Comparison of ENCODE assay signal across 8 cellular contexts in genomic region chr6:26554669-26555504, GRCh38. TPM values are rescaled to one million over a fixed set of nuclear protein-coding genes. Genes with fewer than 3 reads are reported as not detected.
A peak's percentile ranks its signal among the peaks of the same experiment; 100 is the strongest.
DNase-seq lines count a peak whose midpoint lies in the region; FAIRE-seq and TF ChIP-seq lines count a peak whose summit lies in the region.

No MANE protein-coding gene starts in this region.

- no peaks in the 10 kb centered on the region for H3K9me1 ChIP-seq in keratinocyte (ENCODE audit: control insufficient read depth, extremely low read depth, insufficient read depth, low read length)

- peak; percentile 41 for FAIRE-seq in GM18507 (lab: Jason Lieb, UNC)
- no peak for FAIRE-seq in keratinocyte (lab: Jason Lieb, UNC)

- DNase-seq in GM18507 (ENCODE audit: extremely low spot score, insufficient read length, low read depth) = no peak
- peak; percentile 92 for DNase-seq in Karpas-422
- DNase-seq in T-helper 9 cell = peak; percentile 32
- peak; percentile 75 for DNase-seq in brain microvascular endothelial cell
- DNase-seq in keratinocyte (ENCODE audit: low read depth, low spot score) = no peak
- peak; percentile 71 to 77 for DNase-seq in stimulated activated CD4-positive, alpha-beta T cell treated with anti-CD3 and anti-CD28 coated beads, Interleukin-2, amount 100 ng/mL, for 24 hours
- no peak for DNase-seq in NCI-H1048 (lab: John Stamatoyannopoulos, UW)
- no peak for DNase-seq in occipital lobe (lab: John Stamatoyannopoulos, UW)

- H4K20me1 ChIP-seq in Karpas-422 (ENCODE audit: insufficient read depth, low read depth, low read length) (no peaks in the 10 kb centered on the region), keratinocyte (ENCODE audit: control insufficient read depth, extremely low read depth, insufficient read depth, low read length) (no peaks in the 10 kb centered on the region)

- peaks cover 39% of the 10 kb centered on the region for H3K4me1 ChIP-seq in Karpas-422 (ENCODE audit: low read length)
- H3K4me1 ChIP-seq in keratinocyte (ENCODE audit: control insufficient read depth, extremely low read depth, insufficient read depth, low read length) = peaks cover 20% of the 10 kb centered on the region

- H3K4me2 ChIP-seq in Karpas-422 (ENCODE audit: low read depth, low read length, poor library complexity, severe bottlenecking) (peak overlapping the region; percentile 100), keratinocyte (ENCODE audit: control insufficient read depth, extremely low read depth, insufficient read depth, low read depth, low read length) (peak overlapping the region; percentile 99)

- in situ Hi-C loops in brain microvascular endothelial cell (cut with HindIII; ENCODE audit: low pct_ligation_motif_present, low sequenced_read_pairs) = no loop called here

- H3K79me2 ChIP-seq in Karpas-422 (ENCODE audit: low read length) (no peaks in the 10 kb centered on the region), keratinocyte (ENCODE audit: control insufficient read depth, insufficient read depth, low read length) (no peaks in the 10 kb centered on the region)

- H3K36me3 ChIP-seq in Karpas-422 (ENCODE audit: insufficient read depth, low read length) = no peaks in the 10 kb centered on the region
- no peaks in the 10 kb centered on the region for H3K36me3 ChIP-seq in brain microvascular endothelial cell (replicated peaks)
- no peaks in the 10 kb centered on the region for H3K36me3 ChIP-seq in keratinocyte (ENCODE audit: control insufficient read depth in 2 of 2, extremely low read depth in 1 of 2, insufficient read depth in 2 of 2, low read length in 2 of 2)

- H3K9ac ChIP-seq in Karpas-422 (ENCODE audit: low read length) (peak overlapping the region; percentile 63), keratinocyte (ENCODE audit: control insufficient read depth, extremely low read depth, insufficient read depth, low read length) (peak overlapping the region; percentile 45)

- H3K27me3 ChIP-seq in Karpas-422 (ENCODE audit: low read length) (no peaks in the 10 kb centered on the region), brain microvascular endothelial cell (replicated peaks) (no peaks in the 10 kb centered on the region), keratinocyte (ENCODE audit: control insufficient read depth, extremely low read depth, insufficient read depth, low read length) (no peaks in the 10 kb centered on the region)

- no peak for TF ChIP-seq CTCF in brain microvascular endothelial cell (IDR thresholded peaks at IDR 0.05; ENCODE audit: low read depth, low read length, missing control alignments)
- TF ChIP-seq CTCF in keratinocyte (optimal IDR thresholded peaks at IDR 0.05 in 1 of 3, IDR thresholded peaks at IDR 0.05 in 1 of 3, conservative IDR thresholded peaks at IDR 0.05 in 1 of 3; ENCODE audit: extremely low read depth in 1 of 3, insufficient read depth in 2 of 3, low read length in 3 of 3) = no peak

- dilution Hi-C loops in keratinocyte (cut with MboI; ENCODE audit: extremely low pct_ligation_motif_present, low sequenced_read_pairs) = no loop called here

- peak overlapping the region; percentile 85 for H3K4me3 ChIP-seq in Karpas-422 (ENCODE audit: low read length)
- peak overlapping the region; percentile 59 for H3K4me3 ChIP-seq in brain microvascular endothelial cell (ENCODE audit: low read depth, low read length)
- H3K4me3 ChIP-seq in keratinocyte (ENCODE audit: control insufficient read depth in 2 of 3, extremely low read depth in 1 of 3, insufficient read depth in 2 of 3, low read depth in 1 of 3, low read length in 3 of 3) = peak overlapping the region; percentile 24 to 72 (median 47)

- peak overlapping the region; percentile 94 for H2AFZ ChIP-seq in Karpas-422 (ENCODE audit: low read length)
- peak overlapping the region; percentile 15 for H2AFZ ChIP-seq in keratinocyte (ENCODE audit: control insufficient read depth, low read length)

- H3K9me3 ChIP-seq in Karpas-422 (ENCODE audit: low read length) (no peaks in the 10 kb centered on the region), keratinocyte (ENCODE audit: control insufficient read depth, low read depth, low read length) (no peaks in the 10 kb centered on the region)

- H3K9me2 ChIP-seq in Karpas-422 (replicated peaks; ENCODE audit: insufficient read depth, low read length) = no peaks in the 10 kb centered on the region

- peak overlapping the region; percentile 21 for H3K27ac ChIP-seq in Karpas-422 (ENCODE audit: low read length)
- no peak overlapping the region for H3K27ac ChIP-seq in brain microvascular endothelial cell
- peak overlapping the region; percentile 15 for H3K27ac ChIP-seq in keratinocyte (ENCODE audit: control insufficient read depth, insufficient read depth, low read length)

RNA-seq across cellular contexts. Expression of gene HMGN4, which starts 16.7 kb away (rescaled TPM):
- 57.3 and 103 TPM in 2 replicates for total RNA-seq in Karpas-422 (2014; rRNA removed; shearing (Covaris generic); ENCODE audit: low replicate concordance)
- 46.4 to 62.6 TPM (median 54.0 TPM) in 3 replicates for polyA plus RNA-seq in keratinocyte
- 8.6 TPM for polyA plus RNA-seq in keratinocyte (2011; ENCODE audit: low read depth)
- 52.5 and 77.7 TPM in 2 replicates for polyA plus RNA-seq in keratinocyte (2011; cell fraction: cytosol; rRNA removed)
- polyA plus RNA-seq in keratinocyte (2011; cell fraction: nucleus; rRNA removed) = 49.5 and 51.9 TPM in 2 replicates
- 41.1 and 52.6 TPM in 2 replicates for polyA plus RNA-seq in keratinocyte (2012; ENCODE audit: low replicate concordance)
- polyA minus RNA-seq in keratinocyte = 9.9 to 26.7 TPM (median 24.5 TPM) in 3 replicates
- polyA minus RNA-seq in keratinocyte (2011; cell fraction: cytosol; rRNA and poly(A)+ RNA removed) = 45.5 TPM
- polyA minus RNA-seq in keratinocyte (2011; cell fraction: nucleus; rRNA and poly(A)+ RNA removed) = 11.4 and 17.5 TPM in 2 replicates
- total RNA-seq in occipital lobe = 65.8 TPM

RNA-seq across cellular contexts. Expression of gene ABT1, which starts 41.9 kb away (rescaled TPM):
- total RNA-seq in Karpas-422 (2014; rRNA removed; shearing (Covaris generic); ENCODE audit: low replicate concordance) = 22.7 and 23.7 TPM in 2 replicates
- 16.0 to 21.4 TPM (median 16.8 TPM) in 3 replicates for polyA plus RNA-seq in keratinocyte
- polyA plus RNA-seq in keratinocyte (2011; ENCODE audit: low read depth) = 6.1 TPM
- 14.3 and 14.6 TPM in 2 replicates for polyA plus RNA-seq in keratinocyte (2011; cell fraction: cytosol; rRNA removed)
- polyA plus RNA-seq in keratinocyte (2011; cell fraction: nucleus; rRNA removed) = 11.0 and 13.1 TPM in 2 replicates
- polyA plus RNA-seq in keratinocyte (2012; ENCODE audit: low replicate concordance) = 12.8 and 15.0 TPM in 2 replicates
- 8.2 to 16.3 TPM (median 10.7 TPM) in 3 replicates for polyA minus RNA-seq in keratinocyte
- 17.6 TPM for polyA minus RNA-seq in keratinocyte (2011; cell fraction: cytosol; rRNA and poly(A)+ RNA removed)
- polyA minus RNA-seq in keratinocyte (2011; cell fraction: nucleus; rRNA and poly(A)+ RNA removed) = 6.4 and 7.4 TPM in 2 replicates
- total RNA-seq in occipital lobe = 10.9 TPM

RNA-seq across cellular contexts. Expression of gene BTN1A1, which starts 54.8 kb away (rescaled TPM):
- 0.22 TPM in 1 of 2 replicates, not detected in the other for total RNA-seq in Karpas-422 (2014; rRNA removed; shearing (Covaris generic); ENCODE audit: low replicate concordance)
- polyA plus RNA-seq in keratinocyte = not detected in 3 replicates
- not detected for polyA plus RNA-seq in keratinocyte (2011; ENCODE audit: low read depth)
- not detected in 2 replicates for polyA plus RNA-seq in keratinocyte (2011; cell fraction: cytosol; rRNA removed)
- polyA plus RNA-seq in keratinocyte (2011; cell fraction: nucleus; rRNA removed) = not detected in 2 replicates
- polyA plus RNA-seq in keratinocyte (2012; ENCODE audit: low replicate concordance) = not detected in 2 replicates
- polyA minus RNA-seq in keratinocyte = not detected in 3 replicates
- polyA minus RNA-seq in keratinocyte (2011; cell fraction: cytosol; rRNA and poly(A)+ RNA removed) = not detected
- polyA minus RNA-seq in keratinocyte (2011; cell fraction: nucleus; rRNA and poly(A)+ RNA removed) = not detected in 2 replicates
- not detected for total RNA-seq in occipital lobe

Comparison
In these comparisons a context has a peak if more than half of its experiments do, and no peak if none do; other contexts are left out.
1. DNase-seq: peak in Karpas-422 (single experiment), T-helper 9 cell (single experiment), brain microvascular endothelial cell (single experiment) and stimulated activated CD4-positive, alpha-beta T cell treated with anti-CD3 and anti-CD28 coated beads, Interleukin-2, amount 100 ng/mL, for 24 hours (2 of 2); none in GM18507 (single experiment), keratinocyte (single experiment), NCI-H1048 (single experiment) and occipital lobe (single experiment).
2. Peak in every context shown above with its lines, with median percentiles within 50 percentile points of each other: H3K4me3 ChIP-seq.